Comparison of ENCODE assay signal across 14 cellular contexts in the genomic region with DNA sequence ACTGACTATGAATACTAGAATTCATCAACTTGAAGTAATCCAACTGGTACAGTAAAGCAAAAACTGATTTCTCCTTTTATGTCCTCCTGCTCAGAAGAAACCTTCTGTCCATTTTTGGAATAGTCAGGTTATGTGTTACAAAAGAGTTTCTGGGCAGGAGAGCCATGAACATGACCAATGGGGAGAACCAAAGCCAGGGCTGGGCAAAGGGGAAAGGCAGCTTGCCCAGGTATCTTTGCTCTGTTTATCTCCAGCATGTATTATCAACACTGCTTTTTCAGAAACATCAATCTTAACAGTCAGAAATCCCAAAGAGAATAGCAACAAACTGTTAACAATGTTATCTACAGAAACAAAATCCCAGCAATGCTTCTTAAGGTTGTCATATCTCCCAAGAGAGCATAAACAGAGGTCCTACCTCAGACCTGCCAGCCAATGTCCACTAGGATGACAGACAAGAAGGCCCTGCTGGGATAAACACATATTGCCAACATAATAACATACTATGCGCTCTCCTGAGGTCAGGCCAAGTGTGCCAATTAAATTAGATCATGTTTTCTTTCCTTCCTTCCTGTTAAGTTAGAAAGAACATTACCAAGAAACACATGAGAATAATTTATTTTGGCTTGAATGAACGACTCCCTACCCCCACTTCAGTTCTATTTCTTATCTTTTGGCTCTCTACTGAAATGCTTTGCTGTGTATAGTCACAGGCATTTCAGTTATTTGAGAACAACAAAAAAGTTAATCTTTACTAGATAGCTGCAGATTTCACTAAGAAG. TPM values are rescaled to one million over a fixed set of nuclear protein-coding genes. Genes with fewer than 3 reads are reported as not detected.
A peak's percentile ranks its signal among the peaks of the same experiment; 100 is the strongest.
DNase-seq lines count a peak whose midpoint lies in the region; ATAC-seq and TF ChIP-seq lines count a peak whose summit lies in the region.
"Had no signal": no experiment of that assay in that cellular context is flagged by ENCODE, and none has a peak within 500 bp of the region (broad histone marks: within the 10 kb centered on the region; RNA-seq: fewer than 3 reads in every experiment).

No MANE protein-coding gene starts in this region.

- TF ChIP-seq CTCF in ascending aorta (IDR thresholded peaks at IDR 0.05) (no peak), left ventricle myocardium inferior (IDR thresholded peaks at IDR 0.05; ENCODE audit: borderline replicate concordance) (no peak), psoas muscle (IDR thresholded peaks at IDR 0.05) (no peak)

- intact Hi-C loops in ascending aorta (cut with DNase I) = no loop called here
- intact Hi-C loops in left ventricle myocardium inferior (cut with micrococcal nuclease) = no loop called here
- intact Hi-C loops in psoas muscle (cut with DNase I) = no loop called here

- H3K4me3 ChIP-seq in ascending aorta (peak overlapping the region in 1 of 2 donors; percentile 10), left ventricle myocardium inferior (no peak overlapping the region), psoas muscle (no peak overlapping the region), HAP-1 (no peak overlapping the region)
- H3K4me3 ChIP-seq: esophagus squamous epithelium, GM23338, PC-9 had no signal

- peak; percentile 26 for DNase-seq in EH (ENCODE audit: low read depth)
- DNase-seq in ascending aorta (ENCODE audit: low spot score in 2 of 2) = peak in 1 of 2 donors; percentile 72
- DNase-seq in left ventricle myocardium inferior = no peak
- DNase-seq in psoas muscle = no peak
- no peak for DNase-seq in HAP-1 (ENCODE audit: low spot score in 2 of 2)
- DNase-seq: anterior cingulate cortex; CD4-positive, alpha-beta memory T cell; esophagus squamous epithelium; NCI-H2081; PC-9 had no signal

- H3K9me3 ChIP-seq in ascending aorta (no peaks in the 10 kb centered on the region), left ventricle myocardium inferior (replicated peaks) (no peaks in the 10 kb centered on the region), psoas muscle (no peaks in the 10 kb centered on the region), HAP-1 (no peaks in the 10 kb centered on the region)
- H3K9me3 ChIP-seq: esophagus squamous epithelium had no signal

- H3K27me3 ChIP-seq in ascending aorta (no peaks in the 10 kb centered on the region), left ventricle myocardium inferior (ENCODE audit: low read depth) (no peaks in the 10 kb centered on the region), psoas muscle (ENCODE audit: insufficient read depth in 3 of 3, low read length in 2 of 3) (no peaks in the 10 kb centered on the region), HAP-1 (ENCODE audit: low read depth) (no peaks in the 10 kb centered on the region)
- H3K27me3 ChIP-seq: esophagus squamous epithelium had no signal

- peak in 2 of 4 donors; percentile 50 to 51 for ATAC-seq in psoas muscle
- ATAC-seq in HG02798 (IDR thresholded peaks at IDR 0.05; ENCODE audit: poor library complexity, unreplicated experiment) = no peak
- no peak for ATAC-seq in HG03439 (IDR thresholded peaks at IDR 0.05; ENCODE audit: unreplicated experiment)
- ATAC-seq in GM18861 (IDR thresholded peaks at IDR 0.05; ENCODE audit: unreplicated experiment) = no peak
- ATAC-seq: GM23338 had no signal

- WGBS in psoas muscle, 3 donors = 23 to 28% (median 23%) methylated on average over 2 of the region's 2 CpGs

- peaks cover 3 to 40% of the 10 kb centered on the region in 2 donors for H3K4me1 ChIP-seq in ascending aorta
- peaks cover 38% of the 10 kb centered on the region for H3K4me1 ChIP-seq in left ventricle myocardium inferior
- H3K4me1 ChIP-seq in psoas muscle = peaks cover 11% of the 10 kb centered on the region
- no peaks in the 10 kb centered on the region for H3K4me1 ChIP-seq in HAP-1
- H3K4me1 ChIP-seq: esophagus squamous epithelium had no signal

- peaks cover 0 to 30% of the 10 kb centered on the region in 2 donors for H3K36me3 ChIP-seq in ascending aorta
- H3K36me3 ChIP-seq in left ventricle myocardium inferior = peaks cover 55% of the 10 kb centered on the region
- peaks cover 4 to 91% of the 10 kb centered on the region in 2 donors for H3K36me3 ChIP-seq in psoas muscle (ENCODE audit: insufficient read depth in 1 of 2, low read depth in 1 of 2)
- H3K36me3 ChIP-seq in HAP-1 (replicated peaks) = peaks cover 53% of the 10 kb centered on the region

- in situ Hi-C loops in HAP-1 (cut with MboI; ENCODE audit: low sequenced_read_pairs) = no loop called here

- peak overlapping the region; percentile 74 to 81 for H3K27ac ChIP-seq in ascending aorta
- H3K27ac ChIP-seq in left ventricle myocardium inferior (replicated peaks) = peak overlapping the region; percentile 73
- peak overlapping the region; percentile 3 for H3K27ac ChIP-seq in psoas muscle
- H3K27ac ChIP-seq: esophagus squamous epithelium, PC-9 had no signal

RNA-seq across cellular contexts. Expression of a gene that starts 28.0 kb away (rescaled TPM):
- total RNA-seq in ascending aorta (6.9 TPM), left ventricle myocardium inferior (14.9 TPM), psoas muscle (10 to 100 TPM; 21.2 to 29.2 (median 23.8) TPM)
- 10 to 100 TPM; 17.0 to 33.0 (median 17.6) TPM for polyA plus RNA-seq in psoas muscle

RNA-seq across cellular contexts. Expression of a gene that starts 28.2 kb away (rescaled TPM):
- 0.85 TPM for total RNA-seq in ascending aorta
- 0.33 TPM for total RNA-seq in left ventricle myocardium inferior
- total RNA-seq in psoas muscle = not detected
- polyA plus RNA-seq in psoas muscle = under 1 TPM in 2 of 3 donors, not detected in 1; 0.01 to 0.06 TPM
- total RNA-seq: CD4-positive, alpha-beta memory T cell; PC-9 had no signal
- polyA plus RNA-seq: CD4-positive, alpha-beta memory T cell had no signal

Comparison
In these comparisons a context has a peak if more than half of its experiments do, and no peak if none do; other contexts are left out.
1. H3K27ac ChIP-seq: peak in every context shown above with its lines; median percentile 78 in ascending aorta; 73 in left ventricle myocardium inferior; 3 in psoas muscle.